ENCODE assay signal across 2 cellular contexts in genomic region chr2:229927817-229928321, GRCh38.
TF ChIP-seq lines count a peak whose summit lies in the region.

No MANE protein-coding gene starts in this region.

TF ChIP-seq in A549, 52 proteins besides CTCF, POLR2A, EP300 and RAD21:
- no peak for TF ChIP-seq CEBPB (IDR thresholded peaks at IDR 0.05)
- TF ChIP-seq HES2 (IDR thresholded peaks at IDR 0.05): no peak
- TF ChIP-seq ESRRA (IDR thresholded peaks at IDR 0.05; ENCODE audit: borderline replicate concordance, low read length): no peak
- no peak for TF ChIP-seq HOXA7 (CRISPR knock-in tag; IDR thresholded peaks at IDR 0.05)
- TF ChIP-seq RFX5 (IDR thresholded peaks at IDR 0.05): no peak
TF ChIP-seq in A549: peak in this region for 0.

TF ChIP-seq in HepG2, 621 proteins besides CTCF, POLR2A, EP300 and RAD21:
- TF ChIP-seq RAD51 (IDR thresholded peaks at IDR 0.05; ENCODE audit: borderline replicate concordance) (no peak), TFDP2 (CRISPR knock-in tag; IDR thresholded peaks at IDR 0.05) (no peak), PREB (CRISPR knock-in tag; IDR thresholded peaks at IDR 0.05) (no peak), AGO1 (IDR thresholded peaks at IDR 0.05; ENCODE audit: low read depth, low read length, poor library complexity, severe bottlenecking) (no peak), POLR2G (IDR thresholded peaks at IDR 0.05; ENCODE audit: low read depth, low read length) (no peak), TFE3 (CRISPR knock-in tag; IDR thresholded peaks at IDR 0.05) (no peak), SRSF1 (optimal IDR thresholded peaks at IDR 0.05; ENCODE audit: low read depth, low read length) (no peak), NFE2L2 (IDR thresholded peaks at IDR 0.05; ENCODE audit: low read length) (no peak), ZFP62 (CRISPR knock-in tag; IDR thresholded peaks at IDR 0.05) (no peak), GLI4 (CRISPR knock-in tag; IDR thresholded peaks at IDR 0.05; ENCODE audit: borderline replicate concordance) (no peak), MTF1 (CRISPR knock-in tag; IDR thresholded peaks at IDR 0.05) (no peak), FOXC1 (CRISPR knock-in tag; IDR thresholded peaks at IDR 0.05; ENCODE audit: borderline replicate concordance) (no peak), MXD1 (CRISPR knock-in tag; IDR thresholded peaks at IDR 0.05) (no peak), SMAD9 (CRISPR knock-in tag; IDR thresholded peaks at IDR 0.05) (no peak), HIC2 (CRISPR knock-in tag; IDR thresholded peaks at IDR 0.05; ENCODE audit: low read depth) (no peak), ZNF570 (CRISPR knock-in tag; IDR thresholded peaks at IDR 0.05; ENCODE audit: borderline replicate concordance) (no peak), YEATS4 (CRISPR knock-in tag; IDR thresholded peaks at IDR 0.05; ENCODE audit: borderline replicate concordance) (no peak), NCOA2 (CRISPR knock-in tag; IDR thresholded peaks at IDR 0.05) (no peak), CBX1 (IDR thresholded peaks at IDR 0.05; ENCODE audit: low read depth) (no peak)
